In genomic region chr14:75426332-75427125, GRCh38 we compare ENCODE assay signal across 8 cellular contexts. TPM values are rescaled to one million over a fixed set of nuclear protein-coding genes. Genes with fewer than 3 reads are reported as not detected.
DNase-seq lines count a peak whose midpoint lies in the region; ATAC-seq and TF ChIP-seq lines count a peak whose summit lies in the region.

No MANE protein-coding gene starts in this region.

- H3K4me1 ChIP-seq in PC-9 (replicated peaks; ENCODE audit: insufficient read depth): peaks cover 52% of the 10 kb centered on the region
- peaks cover 21% of the 10 kb centered on the region for H3K4me1 ChIP-seq in testis

- peak overlapping the region; percentile 89 for H3K4me2 ChIP-seq in PC-9

- H3K4me1 Mint-ChIP-seq in activated T-cell treated with anti-CD3 and anti-CD28 coated beads, Interleukin-2, amount 50 U/mL, for 24 hours (ENCODE audit: low read depth): peaks cover 13% of the 10 kb centered on the region
- peaks cover 0 to 5% of the 10 kb centered on the region in 2 donors for H3K4me1 Mint-ChIP-seq in immature natural killer cell

- H3K27ac ChIP-seq in PC-9 (no peak overlapping the region), testis (peak overlapping the region; percentile 64 to 86)

- no peak for DNase-seq in activated T-cell treated with anti-CD3 and anti-CD28 coated beads, Interleukin-2, amount 50 U/mL, for 24 hours
- DNase-seq in activated T-cell treated with anti-CD3 and anti-CD28 coated beads, Interleukin-2, amount 50 U/mL, for 1 hour: no peak
- no peak for DNase-seq in PC-9
- DNase-seq in immature natural killer cell: no peak
- no peak for DNase-seq in testis
- DNase-seq in effector CD4-positive, alpha-beta T cell: no peak

- peaks cover 3% of the 10 kb centered on the region; the same call in 1 of the 2 replicates for H3K9me3 ChIP-seq in PC-9 (ENCODE audit: insufficient read depth, low read depth)
- H3K9me3 ChIP-seq in testis: no peaks in the 10 kb centered on the region

- peaks cover 43% of the 10 kb centered on the region for H3K27me3 Mint-ChIP-seq in activated T-cell treated with anti-CD3 and anti-CD28 coated beads, Interleukin-2, amount 50 U/mL, for 24 hours
- peaks cover 9 to 30% (median 18%) of the 10 kb centered on the region in 3 donors for H3K27me3 Mint-ChIP-seq in immature natural killer cell (ENCODE audit: low read depth in 3 of 3)

- H3K4me3 Mint-ChIP-seq in activated T-cell treated with anti-CD3 and anti-CD28 coated beads, Interleukin-2, amount 50 U/mL, for 24 hours: peak overlapping the region; percentile 56
- H3K4me3 Mint-ChIP-seq in immature natural killer cell: peak overlapping the region; percentile 42 to 70 (median 60)

- TF ChIP-seq POLR2A in testis (IDR thresholded peaks at IDR 0.05): no peak

- WGBS in testis, 2 donors: 70 to 78% methylated on average over 8 to 10 of the region's 10 CpGs

- peaks cover 33% of the 10 kb centered on the region for H3K79me2 ChIP-seq in PC-9 (ENCODE audit: low read depth)

- H4K20me1 ChIP-seq in PC-9 (ENCODE audit: insufficient read depth): peaks cover 28% of the 10 kb centered on the region

- POLR2A ChIA-PET in PC-9 (lab: Charles Lee; ENCODE audit: unreplicated experiment): no interaction called here

- no peak overlapping the region for H2AFZ ChIP-seq in PC-9

- CTCF ChIA-PET in PC-9 (lab: Charles Lee): interaction anchor here (1.5 kb wide), 1 partner anchor 26 kb away, joined by 6 read pairs; no protein-coding TSS in a partner anchor

- intact Hi-C loops in PC-9 (cut with micrococcal nuclease; ENCODE audit: unreplicated experiment): loop anchor here (1.0 kb wide), 7 partner anchors 26 to 135 kb away; no protein-coding TSS in a partner anchor
- intact Hi-C loops in testis (cut with DNase I; ENCODE audit: low total_unique reads): no loop called here

- ATAC-seq in HG02763 (IDR thresholded peaks at IDR 0.05; ENCODE audit: unreplicated experiment) (peak; percentile 42), HG02884 (IDR thresholded peaks at IDR 0.05; ENCODE audit: unreplicated experiment) (no peak)

- H3K27ac Mint-ChIP-seq in activated T-cell treated with anti-CD3 and anti-CD28 coated beads, Interleukin-2, amount 50 U/mL, for 24 hours: no peak overlapping the region
- H3K27ac Mint-ChIP-seq in immature natural killer cell: no peak overlapping the region

- H3K36me3 ChIP-seq in PC-9 (ENCODE audit: low read depth) (peaks cover under 1% of the 10 kb centered on the region; the same call in 1 of the 2 replicates), testis (ENCODE audit: low read depth, missing control alignments) (no peaks in the 10 kb centered on the region)

- H3K4me3 ChIP-seq in PC-9 (no peak overlapping the region; the same call in 1 of the 2 replicates), testis (peak overlapping the region in 1 of 2 donors; percentile 71)

- H3K27me3 ChIP-seq in PC-9 (ENCODE audit: insufficient read depth, low read depth): no peaks in the 10 kb centered on the region
- no peaks in the 10 kb centered on the region for H3K27me3 ChIP-seq in testis

- TF ChIP-seq CTCF in PC-9 (conservative IDR thresholded peaks at IDR 0.05) (no peak), testis (IDR thresholded peaks at IDR 0.05) (no peak)

- BruUV-seq in PC-9 (replicated peaks; lab: Mats Ljungman, UMichigan): no TSS peak

- no peaks in the 10 kb centered on the region for H3K9me2 ChIP-seq in PC-9 (ENCODE audit: insufficient read depth)

- peaks cover 3% of the 10 kb centered on the region for H3K9me3 Mint-ChIP-seq in activated T-cell treated with anti-CD3 and anti-CD28 coated beads, Interleukin-2, amount 50 U/mL, for 24 hours
- H3K9me3 Mint-ChIP-seq in immature natural killer cell: peaks cover 0 to 5% (median 0%) of the 10 kb centered on the region in 6 donors

- H3F3A ChIP-seq in PC-9 (ENCODE audit: insufficient read depth, low read depth): peaks cover 26% of the 10 kb centered on the region

- no peaks in the 10 kb centered on the region for H3K36me3 Mint-ChIP-seq in activated T-cell treated with anti-CD3 and anti-CD28 coated beads, Interleukin-2, amount 50 U/mL, for 24 hours (ENCODE audit: low read depth)
- peaks cover 0 to 6% (median 2%) of the 10 kb centered on the region in 3 donors for H3K36me3 Mint-ChIP-seq in immature natural killer cell

RNA-seq across cellular contexts. Expression of gene JDP2, which starts 1.3 kb away (rescaled TPM):
- 186 and 300 TPM in 2 replicates for total RNA-seq in PC-9 (2021)
- polyA plus RNA-seq in immature natural killer cell: under 1 TPM in 1 of 3 donors, not detected in 2; 0.47 TPM
- 10 to 100 TPM; 10.7 to 19.0 TPM for total RNA-seq in testis
- 14.0 TPM for polyA plus RNA-seq in testis (ENCODE audit: insufficient read depth, low read depth, low replicate concordance)
